In genomic region chr2:219736196-219736595, GRCh38 we compare ENCODE assay signal across 8 cellular contexts.
DNase-seq lines count a peak whose midpoint lies in the region; ATAC-seq, FAIRE-seq and TF ChIP-seq lines count a peak whose summit lies in the region.

No MANE protein-coding gene starts in this region.

- no peak overlapping the region for H3K27ac ChIP-seq in C4-2B

- no peak overlapping the region for H3K4me3 ChIP-seq in bronchial epithelial cell (ENCODE audit: low read depth, low read length)

- no peaks in the 10 kb centered on the region for H3K27me3 ChIP-seq in bronchial epithelial cell (ENCODE audit: control insufficient read depth, insufficient read depth, low read length)

- peak; percentile 79 for ATAC-seq in left lobe of liver
- ATAC-seq in GM21423 (IDR thresholded peaks at IDR 0.05; ENCODE audit: unreplicated experiment), result no peak
- ATAC-seq in GM21390 (IDR thresholded peaks at IDR 0.05; ENCODE audit: unreplicated experiment), result no peak

- H3K36me3 ChIP-seq in bronchial epithelial cell (ENCODE audit: control insufficient read depth, insufficient read depth, low read length), result no peaks in the 10 kb centered on the region

- peak; percentile 65 for DNase-seq in HS-5 (ENCODE audit: low read depth)
- peak; percentile 88 for DNase-seq in NCI-H82 (lab: John Stamatoyannopoulos, UW)
- peak; percentile 75 for DNase-seq in bronchial epithelial cell (ENCODE audit: low read depth)
- no peak for DNase-seq in left lobe of liver (ENCODE audit: low spot score)
- no peak for DNase-seq in GDM1 (lab: John Stamatoyannopoulos, UW)

- peak; percentile 60 for TF ChIP-seq CTCF in C4-2B (conservative IDR thresholded peaks at IDR 0.05)
- TF ChIP-seq CTCF in bronchial epithelial cell (IDR thresholded peaks at IDR 0.05; ENCODE audit: insufficient read depth, low read length, severe bottlenecking), result peak; percentile 38

- FAIRE-seq in bronchial epithelial cell (lab: Jason Lieb, UNC), result no peak

Comparison
In these comparisons a context has a peak if more than half of its experiments do, and no peak if none do; other contexts are left out.
1. DNase-seq: peak in HS-5 (single experiment), NCI-H82 (single experiment) and bronchial epithelial cell (single experiment); none in left lobe of liver (single experiment) and GDM1 (single experiment).